ENCODE assay signal across 32 cellular contexts in genomic region chr5:146719179-146719578, GRCh38.
"Had no signal": no experiment of that assay in that cellular context is flagged by ENCODE, and none has a peak within 500 bp of the region (broad histone marks: within the 10 kb centered on the region; RNA-seq: fewer than 3 reads in every experiment).

No MANE protein-coding gene starts in this region.

- H3K36me3 Mint-ChIP-seq: activated CD8-positive, alpha-beta memory T cell treated with anti-CD3 and anti-CD28 coated beads, Interleukin-2, amount 10 ng/mL, durations not matched to agents 7 days and 5 days; activated naive CD4-positive, alpha-beta T cell treated with anti-CD3 and anti-CD28 coated beads, Interleukin-2, amount 10 ng/mL, durations not matched to agents 7 days and 5 days; activated naive CD4-positive, alpha-beta T cell treated with anti-CD3 and anti-CD28 coated beads, Interleukin-2, amount 50 U/mL, for 24 hours; activated naive CD8-positive, alpha-beta T cell; activated naive CD8-positive, alpha-beta T cell treated with anti-CD3 and anti-CD28 coated beads, Interleukin-2, amount 10 ng/mL, durations not matched to agents 7 days and 5 days had no signal

- H3K27ac Mint-ChIP-seq: activated B cell treated with CpG ODN at 0.5 μM for 24 hours; activated CD4-positive, alpha-beta memory T cell treated with anti-CD3 and anti-CD28 coated beads, Interleukin-2, amount 10 ng/mL, durations not matched to agents 7 days and 5 days; activated CD4-positive, alpha-beta T cell treated with anti-CD3 and anti-CD28 coated beads, Interleukin-2, amount 10 ng/mL, durations not matched to agents 24 days and 14 days; activated CD8-positive, alpha-beta memory T cell treated with anti-CD3 and anti-CD28 coated beads, Interleukin-2, amount 10 ng/mL, durations not matched to agents 7 days and 5 days; activated CD8-positive, alpha-beta T cell treated with anti-CD3 and anti-CD28 coated beads, Interleukin-2, amount 10 ng/mL, durations not matched to agents 7 days and 5 days; activated naive CD4-positive, alpha-beta T cell treated with anti-CD3 and anti-CD28 coated beads, Interleukin-2, amount 10 ng/mL, durations not matched to agents 7 days and 5 days; activated naive CD4-positive, alpha-beta T cell treated with anti-CD3 and anti-CD28 coated beads, Interleukin-2, amount 50 U/mL, for 24 hours; activated naive CD8-positive, alpha-beta T cell; activated naive CD8-positive, alpha-beta T cell treated with anti-CD3 and anti-CD28 coated beads, Interleukin-2, amount 10 ng/mL, durations not matched to agents 7 days and 5 days; activated naive CD8-positive, alpha-beta T cell treated with anti-CD3 and anti-CD28 coated beads, Interleukin-2, amount 50 U/mL, for 24 hours; activated T-cell treated with anti-CD3 and anti-CD28 coated beads, Interleukin-2, amount 50 U/mL, for 24 hours; activated T-helper 2 cell treated with anti-CD3 and anti-CD28 coated beads, Interferon-gamma antibody, Interleukin-2, Interleukin-4, amounts not matched to agents 10 μg/mL and 5 μg/mL and 100 μg/mL, durations not matched to agents 14 hours and 24 hours and 36 hours; T-helper 1 cell treated with Interleukin-12 subunit alpha and Interleukin-12 subunit beta and Interleukin-4 antibody, amounts not matched to agents 30 μg/mL and 1 μg/mL, for 36 hours; T-helper 2 cell treated with Interferon-gamma antibody and Interleukin-4, amounts not matched to agents 5 μg/mL and 100 μg/mL, for 36 hours had no signal

- H3K9me3 Mint-ChIP-seq: activated B cell treated with CpG ODN at 0.5 μM for 24 hours; activated CD4-positive, alpha-beta memory T cell treated with anti-CD3 and anti-CD28 coated beads, Interleukin-2, amount 10 ng/mL, durations not matched to agents 7 days and 5 days; activated naive CD4-positive, alpha-beta T cell treated with anti-CD3 and anti-CD28 coated beads, Interleukin-2, amount 10 ng/mL, durations not matched to agents 7 days and 5 days; activated naive CD4-positive, alpha-beta T cell treated with anti-CD3 and anti-CD28 coated beads, Interleukin-2, amount 50 U/mL, for 24 hours; activated naive CD8-positive, alpha-beta T cell treated with anti-CD3 and anti-CD28 coated beads, Interleukin-2, amount 50 U/mL, for 24 hours; activated T-cell treated with anti-CD3 and anti-CD28 coated beads, Interleukin-2, amount 50 U/mL, for 24 hours; activated T-helper 2 cell treated with anti-CD3 and anti-CD28 coated beads, Interferon-gamma antibody, Interleukin-2, Interleukin-4, amounts not matched to agents 10 μg/mL and 5 μg/mL and 100 μg/mL, durations not matched to agents 14 hours and 24 hours and 36 hours; T-helper 1 cell treated with Interleukin-12 subunit alpha and Interleukin-12 subunit beta and Interleukin-4 antibody, amounts not matched to agents 30 μg/mL and 1 μg/mL, for 36 hours; T-helper 2 cell treated with Interferon-gamma antibody and Interleukin-4, amounts not matched to agents 5 μg/mL and 100 μg/mL, for 36 hours had no signal

- H3K4me1 Mint-ChIP-seq: activated B cell treated with CpG ODN at 0.5 μM for 24 hours; activated CD4-positive, alpha-beta memory T cell treated with anti-CD3 and anti-CD28 coated beads, Interleukin-2, amount 10 ng/mL, durations not matched to agents 7 days and 5 days; activated CD4-positive, alpha-beta T cell treated with anti-CD3 and anti-CD28 coated beads, Interleukin-2, amount 10 ng/mL, durations not matched to agents 24 days and 14 days; activated naive CD4-positive, alpha-beta T cell treated with anti-CD3 and anti-CD28 coated beads, Interleukin-2, amount 10 ng/mL, durations not matched to agents 7 days and 5 days; activated naive CD4-positive, alpha-beta T cell treated with anti-CD3 and anti-CD28 coated beads, Interleukin-2, amount 50 U/mL, for 24 hours; activated naive CD8-positive, alpha-beta T cell treated with anti-CD3 and anti-CD28 coated beads, Interleukin-2, amount 10 ng/mL, durations not matched to agents 7 days and 5 days; activated naive CD8-positive, alpha-beta T cell treated with anti-CD3 and anti-CD28 coated beads, Interleukin-2, amount 50 U/mL, for 24 hours had no signal

- FAIRE-seq: TTC549 had no signal

- DNase-seq: activated B cell treated with CpG ODN at 0.5 μM for 24 hours; activated CD4-positive, alpha-beta memory T cell treated with anti-CD3 and anti-CD28 coated beads, Interleukin-2, amount 10 ng/mL, durations not matched to agents 7 days and 5 days; activated CD4-positive, alpha-beta T cell treated with anti-CD3 and anti-CD28 coated beads for 4 hours; activated CD4-positive, alpha-beta T cell treated with anti-CD3 and anti-CD28 coated beads, Interleukin-2, amount 10 ng/mL, durations not matched to agents 24 days and 14 days; activated CD4-positive, alpha-beta T cell treated with anti-CD3 and anti-CD28 coated beads, Interleukin-2, amount 50 U/mL, for 1 hour; activated CD4-positive, alpha-beta T cell treated with anti-CD3 and anti-CD28 coated beads, Interleukin-2, amount 50 U/mL, for 48 hours; activated CD4-positive, CD25-positive, alpha-beta regulatory T cell treated with anti-CD3 and anti-CD28 coated beads, Interleukin-2, amount 50 U/mL, for 72 hours; activated CD8-positive, alpha-beta memory T cell treated with anti-CD3 and anti-CD28 coated beads for 24 hours; activated CD8-positive, alpha-beta memory T cell treated with anti-CD3 and anti-CD28 coated beads, Interleukin-2, amount 10 ng/mL, durations not matched to agents 7 days and 5 days; activated CD8-positive, alpha-beta memory T cell treated with anti-CD3 and anti-CD28 coated beads, Interleukin-2, amount 50 U/mL, for 48 hours; activated CD8-positive, alpha-beta T cell treated with anti-CD3 and anti-CD28 coated beads, Interleukin-2, amount 10 ng/mL, durations not matched to agents 7 days and 5 days; activated effector memory CD4-positive, alpha-beta T cell treated with Interleukin-2 at 50 U/mL for 16 hours; activated gamma-delta T cell; activated naive CD4-positive, alpha-beta T cell treated with anti-CD3 and anti-CD28 coated beads, Interleukin-2, amount 10 ng/mL, durations not matched to agents 7 days and 5 days; activated naive CD4-positive, alpha-beta T cell treated with Interleukin-2 at 50 U/mL for 16 hours; activated naive CD8-positive, alpha-beta T cell treated with anti-CD3 and anti-CD28 coated beads, Interleukin-2, amount 10 ng/mL, durations not matched to agents 7 days and 5 days; activated naive CD8-positive, alpha-beta T cell treated with anti-CD3 and anti-CD28 coated beads, Interleukin-2, amount 50 U/mL, for 24 hours; activated T-cell treated with anti-CD3 and anti-CD28 coated beads, Interleukin-2, amount 50 U/mL, for 24 hours; activated T-cell treated with anti-CD3 and anti-CD28 coated beads, Interleukin-2, amount 50 U/mL, for 48 hours; amygdala; anterior cingulate cortex; brain microvascular endothelial cell; central memory CD4-positive, alpha-beta T cell; T-helper 1 cell; T-helper 2 cell; T-helper 9 cell had no signal

- H3K27me3 Mint-ChIP-seq: activated B cell treated with CpG ODN at 0.5 μM for 24 hours; activated CD4-positive, alpha-beta memory T cell treated with anti-CD3 and anti-CD28 coated beads, Interleukin-2, amount 10 ng/mL, durations not matched to agents 7 days and 5 days; activated CD8-positive, alpha-beta memory T cell treated with anti-CD3 and anti-CD28 coated beads, Interleukin-2, amount 10 ng/mL, durations not matched to agents 7 days and 5 days; activated naive CD4-positive, alpha-beta T cell treated with anti-CD3 and anti-CD28 coated beads, Interleukin-2, amount 10 ng/mL, durations not matched to agents 7 days and 5 days; activated naive CD4-positive, alpha-beta T cell treated with anti-CD3 and anti-CD28 coated beads, Interleukin-2, amount 50 U/mL, for 24 hours; activated naive CD8-positive, alpha-beta T cell treated with anti-CD3 and anti-CD28 coated beads, Interleukin-2, amount 50 U/mL, for 24 hours; activated T-cell treated with anti-CD3 and anti-CD28 coated beads, Interleukin-2, amount 50 U/mL, for 24 hours had no signal

- ATAC-seq: activated CD8-positive, alpha-beta memory T cell treated with anti-CD3 and anti-CD28 coated beads, Interleukin-2, amount 10 ng/mL, durations not matched to agents 7 days and 5 days; activated CD8-positive, alpha-beta T cell treated with anti-CD3 and anti-CD28 coated beads, Interleukin-2, amount 10 ng/mL, durations not matched to agents 7 days and 5 days; activated naive CD8-positive, alpha-beta T cell treated with anti-CD3 and anti-CD28 coated beads, Interleukin-2, amount 50 U/mL, for 24 hours had no signal

- H3K4me3 Mint-ChIP-seq: activated B cell treated with CpG ODN at 0.5 μM for 24 hours; activated CD4-positive, alpha-beta memory T cell treated with anti-CD3 and anti-CD28 coated beads, Interleukin-2, amount 10 ng/mL, durations not matched to agents 7 days and 5 days; activated CD4-positive, alpha-beta T cell treated with anti-CD3 and anti-CD28 coated beads, Interleukin-2, amount 10 ng/mL, durations not matched to agents 24 days and 14 days; activated CD8-positive, alpha-beta memory T cell treated with anti-CD3 and anti-CD28 coated beads, Interleukin-2, amount 10 ng/mL, durations not matched to agents 7 days and 5 days; activated CD8-positive, alpha-beta T cell treated with anti-CD3 and anti-CD28 coated beads, Interleukin-2, amount 10 ng/mL, durations not matched to agents 7 days and 5 days; activated naive CD4-positive, alpha-beta T cell treated with anti-CD3 and anti-CD28 coated beads, Interleukin-2, amount 10 ng/mL, durations not matched to agents 7 days and 5 days; activated naive CD4-positive, alpha-beta T cell treated with anti-CD3 and anti-CD28 coated beads, Interleukin-2, amount 50 U/mL, for 24 hours; activated naive CD8-positive, alpha-beta T cell; activated naive CD8-positive, alpha-beta T cell treated with anti-CD3 and anti-CD28 coated beads, Interleukin-2, amount 10 ng/mL, durations not matched to agents 7 days and 5 days; activated naive CD8-positive, alpha-beta T cell treated with anti-CD3 and anti-CD28 coated beads, Interleukin-2, amount 50 U/mL, for 24 hours; activated T-cell treated with anti-CD3 and anti-CD28 coated beads, Interleukin-2, amount 50 U/mL, for 24 hours; T-helper 1 cell treated with Interleukin-12 subunit alpha and Interleukin-12 subunit beta and Interleukin-4 antibody, amounts not matched to agents 30 μg/mL and 1 μg/mL, for 36 hours; T-helper 2 cell treated with Interferon-gamma antibody and Interleukin-4, amounts not matched to agents 5 μg/mL and 100 μg/mL, for 36 hours had no signal
